Comparison of ENCODE assay signal across 25 cellular contexts in the genomic region with DNA sequence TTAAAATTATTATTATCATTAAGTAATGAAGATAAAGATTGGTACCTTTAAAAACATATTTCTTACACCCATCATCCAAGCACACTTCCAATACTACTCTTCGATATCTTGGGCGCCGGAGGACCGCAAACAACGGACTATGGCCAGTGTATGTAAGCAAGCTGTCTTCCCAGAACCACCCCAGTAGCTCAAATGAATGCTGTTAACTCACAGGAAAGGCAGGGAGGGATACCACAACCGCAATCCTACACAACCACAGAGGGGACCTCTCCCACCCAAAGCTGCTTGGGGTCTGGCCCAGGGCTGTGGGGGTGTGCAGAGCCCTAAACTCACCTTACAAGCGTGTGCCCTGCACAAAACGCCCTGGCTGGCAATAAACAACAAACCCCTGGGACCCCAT.
"Had no signal": no experiment of that assay in that cellular context is flagged by ENCODE, and none has a peak within 500 bp of the region (broad histone marks: within the 10 kb centered on the region; RNA-seq: fewer than 3 reads in every experiment).

No MANE protein-coding gene starts in this region.

- H3K36me3 ChIP-seq: colonic mucosa, neutrophil, pancreas, thyroid gland, upper lobe of left lung, uterus had no signal

- H3K36me3 Mint-ChIP-seq: naive thymus-derived CD8-positive, alpha-beta T cell; stimulated activated naive B cell treated with anti-CD40 and anti-IgM and Interleukin-4, amounts not matched to agents 10 μg/mL and 1 μg/mL and 100 μg/mL, for 72 hours had no signal

- H3K9me3 ChIP-seq: colonic mucosa, esophagus muscularis mucosa, gastroesophageal sphincter, heart left ventricle, neutrophil, pancreas, thyroid gland, upper lobe of left lung, uterus had no signal

- ATAC-seq: gastroesophageal sphincter; heart left ventricle; left lobe of liver; naive thymus-derived CD8-positive, alpha-beta T cell had no signal

- H3K27ac ChIP-seq: colonic mucosa, esophagus muscularis mucosa, foreskin keratinocyte, gastroesophageal sphincter, heart left ventricle, hepatocyte, neutrophil, skin epidermis, thyroid gland, upper lobe of left lung had no signal

- H3K4me1 ChIP-seq: colonic mucosa, esophagus muscularis mucosa, gastroesophageal sphincter, heart left ventricle, upper lobe of left lung had no signal

- H3K27me3 ChIP-seq: colonic mucosa, esophagus muscularis mucosa, foreskin keratinocyte, gastroesophageal sphincter, heart left ventricle, hepatocyte, neutrophil, pancreas, thyroid gland, upper lobe of left lung, uterus had no signal

- H2AFZ ChIP-seq: hepatocyte had no signal

- H3K9me3 Mint-ChIP-seq: dendritic cell treated with granulocyte-macrophage colony-stimulating factor and Interleukin-4, amounts not matched to agents 40 ng/mL and 50 ng/mL, for 4 days; endodermal cell; naive thymus-derived CD8-positive, alpha-beta T cell; neural crest cell; stimulated activated naive B cell treated with anti-CD40 and anti-IgM and Interleukin-4, amounts not matched to agents 10 μg/mL and 1 μg/mL and 100 μg/mL, for 72 hours; stimulated activated naive CD8-positive, alpha-beta T cell treated with anti-CD3 and anti-CD28 coated beads, Interleukin-15, Interleukin-2, amounts not matched to agents 100 ng/mL and 50 ng/mL, for 24 hours had no signal

- H3K27ac Mint-ChIP-seq: dendritic cell treated with granulocyte-macrophage colony-stimulating factor and Interleukin-4, amounts not matched to agents 40 ng/mL and 50 ng/mL, for 4 days; endodermal cell; stimulated activated naive B cell treated with anti-CD40 and anti-IgM and Interleukin-4, amounts not matched to agents 10 μg/mL and 1 μg/mL and 100 μg/mL, for 72 hours; stimulated activated naive CD8-positive, alpha-beta T cell treated with anti-CD3 and anti-CD28 coated beads, Interleukin-15, Interleukin-2, amounts not matched to agents 100 ng/mL and 50 ng/mL, for 24 hours had no signal

- H3K4me3 Mint-ChIP-seq: dendritic cell treated with granulocyte-macrophage colony-stimulating factor and Interleukin-4, amounts not matched to agents 40 ng/mL and 50 ng/mL, for 4 days; endodermal cell; naive thymus-derived CD8-positive, alpha-beta T cell; neural crest cell; stimulated activated naive B cell treated with anti-CD40 and anti-IgM and Interleukin-4, amounts not matched to agents 10 μg/mL and 1 μg/mL and 100 μg/mL, for 72 hours; stimulated activated naive CD8-positive, alpha-beta T cell treated with anti-CD3 and anti-CD28 coated beads, Interleukin-15, Interleukin-2, amounts not matched to agents 100 ng/mL and 50 ng/mL, for 24 hours had no signal

- H3K4me3 ChIP-seq: colonic mucosa, esophagus muscularis mucosa, gastroesophageal sphincter, heart left ventricle, hepatocyte, pancreas, skin epidermis, thyroid gland, upper lobe of left lung, uterus had no signal

- H3K4me1 Mint-ChIP-seq: stimulated activated naive B cell treated with anti-CD40 and anti-IgM and Interleukin-4, amounts not matched to agents 10 μg/mL and 1 μg/mL and 100 μg/mL, for 72 hours had no signal

- H3K4me2 ChIP-seq: hepatocyte had no signal

- DNase-seq: colonic mucosa; effector CD8-positive, alpha-beta T cell; endodermal cell; heart left ventricle; mesenchymal stem cell; midbrain; naive thymus-derived CD8-positive, alpha-beta T cell; pancreas; retina; stimulated activated CD4-positive, alpha-beta T cell treated with anti-CD3 and anti-CD28 coated beads, Interleukin-15, amount 100 ng/mL, for 24 hours; stimulated activated CD4-positive, alpha-beta T cell treated with anti-CD3 and anti-CD28 coated beads, Interleukin-2, amount 100 ng/mL, for 48 hours; stimulated activated naive B cell treated with anti-CD40 and anti-IgM and Interleukin-4, amounts not matched to agents 10 μg/mL and 1 μg/mL and 100 μg/mL, for 72 hours; thyroid gland had no signal

- H3K27me3 Mint-ChIP-seq: dendritic cell treated with granulocyte-macrophage colony-stimulating factor and Interleukin-4, amounts not matched to agents 40 ng/mL and 50 ng/mL, for 4 days; stimulated activated naive B cell treated with anti-CD40 and anti-IgM and Interleukin-4, amounts not matched to agents 10 μg/mL and 1 μg/mL and 100 μg/mL, for 72 hours; stimulated activated naive CD8-positive, alpha-beta T cell treated with anti-CD3 and anti-CD28 coated beads, Interleukin-15, Interleukin-2, amounts not matched to agents 100 ng/mL and 50 ng/mL, for 24 hours had no signal
